ENCODE assay signal across 8 cellular contexts in the genomic region with DNA sequence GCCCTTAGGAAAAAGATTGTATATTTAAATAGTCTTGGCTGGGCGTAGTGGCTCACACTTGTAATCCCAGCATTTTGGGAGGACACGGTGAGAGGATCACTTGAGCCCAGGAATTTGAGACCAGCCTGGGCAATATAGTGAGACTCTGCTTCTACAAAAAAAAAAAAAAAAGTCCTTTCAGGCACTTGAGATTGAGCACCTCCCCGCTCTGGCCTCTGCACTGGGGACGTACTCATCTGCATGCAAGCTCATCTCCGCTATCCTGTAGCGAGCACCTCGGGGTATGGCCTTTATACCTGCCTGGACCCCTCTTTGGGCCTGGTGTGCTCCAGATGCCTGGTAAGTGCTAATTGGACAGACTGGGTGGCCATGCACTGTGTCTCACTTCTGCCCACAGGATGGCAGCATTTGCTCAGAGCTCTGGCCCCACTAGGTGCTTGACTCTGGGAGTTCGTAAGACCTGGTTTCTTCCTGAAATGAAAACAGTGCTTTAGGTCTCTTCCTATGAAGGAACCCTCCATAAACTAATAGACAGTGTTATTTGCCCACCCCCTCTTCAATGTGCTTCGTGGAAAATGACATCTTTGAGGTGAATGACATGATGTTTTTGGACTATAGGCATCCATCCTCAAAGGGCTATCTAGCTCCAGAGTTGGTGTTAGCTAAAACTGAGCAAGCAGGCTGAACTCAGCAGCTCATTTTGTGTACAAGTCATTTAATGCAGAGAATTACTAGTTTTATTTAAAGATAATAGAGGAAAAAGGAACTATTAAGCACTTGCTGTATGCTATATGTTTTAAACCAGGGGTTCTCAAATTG.
A peak's percentile ranks its signal among the peaks of the same experiment; 100 is the strongest.
DNase-seq lines count a peak whose midpoint lies in the region; ATAC-seq and TF ChIP-seq lines count a peak whose summit lies in the region.

No MANE protein-coding gene starts in this region.

- H3K27ac ChIP-seq in endodermal cell (ENCODE audit: low read depth, low read length), result no peak overlapping the region

- H3K36me3 Mint-ChIP-seq in endodermal cell (ENCODE audit: low read depth) (no peaks in the 10 kb centered on the region), mesothelial cell of epicardium (no peaks in the 10 kb centered on the region)

- H3K9me3 Mint-ChIP-seq in endodermal cell (peaks cover 7% of the 10 kb centered on the region), mesothelial cell of epicardium (peaks cover 3% of the 10 kb centered on the region)

- H3K4me1 Mint-ChIP-seq in endodermal cell (peaks cover 5% of the 10 kb centered on the region), mesothelial cell of epicardium (no peaks in the 10 kb centered on the region)

- no peak for ATAC-seq in GM19467 (IDR thresholded peaks at IDR 0.05; ENCODE audit: unreplicated experiment)

- H3K27me3 Mint-ChIP-seq in endodermal cell (ENCODE audit: insufficient read depth), result no peaks in the 10 kb centered on the region
- H3K27me3 Mint-ChIP-seq in mesothelial cell of epicardium (ENCODE audit: low read depth), result peaks cover 3% of the 10 kb centered on the region

- 54 to 55% methylated on average over 8 to 9 of the region's 9 CpGs for WGBS in endodermal cell (ENCODE audit: insufficient coverage in 1 of 2, insufficient read length in 1 of 2), 2 experiments

- H3K36me3 ChIP-seq in endodermal cell (ENCODE audit: control insufficient read depth, insufficient read depth, low read length), result no peaks in the 10 kb centered on the region

- H3K27ac Mint-ChIP-seq in endodermal cell (no peak overlapping the region), mesothelial cell of epicardium (no peak overlapping the region)

- peak; percentile 91 for TF ChIP-seq CTCF in endodermal cell (conservative IDR thresholded peaks at IDR 0.05)
- TF ChIP-seq CTCF in mesothelial cell of epicardium (IDR thresholded peaks at IDR 0.05; ENCODE audit: unreplicated experiment), result peak; percentile 47

- H3K4me1 ChIP-seq in endodermal cell (ENCODE audit: control insufficient read depth, insufficient read depth, low read length), result no peaks in the 10 kb centered on the region

- no peaks in the 10 kb centered on the region for H3K27me3 ChIP-seq in endodermal cell (ENCODE audit: control insufficient read depth, insufficient read depth, low read length, poor library complexity, severe bottlenecking)

- no peak overlapping the region for H3K4me3 ChIP-seq in endodermal cell (ENCODE audit: low read length)

- DNase-seq in EH (ENCODE audit: low read depth), result peak; percentile 71
- peak; percentile 24 for DNase-seq in HS-27A (ENCODE audit: low read depth)
- DNase-seq in NCI-H82 treated with DMSO at 0.1 percent for 48 hours (lab: John Stamatoyannopoulos, UW; ENCODE audit: unreplicated experiment), result peak; percentile 74
- DNase-seq in activated CD8-positive, alpha-beta memory T cell treated with anti-CD3 and anti-CD28 coated beads for 24 hours, result peak; percentile 85
- DNase-seq in endodermal cell, result peak; percentile 91
- peak; percentile 37 to 67 for DNase-seq in mesothelial cell of epicardium (ENCODE audit: low spot score in 2 of 2, unreplicated experiment in 2 of 2)
- peak; percentile 31 to 57 for DNase-seq in stimulated activated CD8-positive, alpha-beta memory T cell treated with anti-CD3 and anti-CD28 coated beads, Interleukin-2, amount 100 ng/mL, for 48 hours (ENCODE audit: low read depth in 2 of 2)

- peaks cover 5% of the 10 kb centered on the region for H3K9me3 ChIP-seq in endodermal cell (ENCODE audit: control insufficient read depth, low read length)

- H3K9ac ChIP-seq in endodermal cell (ENCODE audit: extremely low read depth, low read length, poor library complexity, severe bottlenecking), result no peak overlapping the region

- no peak overlapping the region for H3K4me3 Mint-ChIP-seq in endodermal cell
- no peak overlapping the region for H3K4me3 Mint-ChIP-seq in mesothelial cell of epicardium

Comparison
In these comparisons a context has a peak if more than half of its experiments do, and no peak if none do; other contexts are left out.
1. DNase-seq: peak in every context shown above with its lines; median percentile 91 in endodermal cell; 85 in activated CD8-positive, alpha-beta memory T cell treated with anti-CD3 and anti-CD28 coated beads for 24 hours; 74 in NCI-H82 treated with DMSO at 0.1 percent for 48 hours; 71 in EH; 52 in mesothelial cell of epicardium; 44 in stimulated activated CD8-positive, alpha-beta memory T cell treated with anti-CD3 and anti-CD28 coated beads, Interleukin-2, amount 100 ng/mL, for 48 hours; 24 in HS-27A.